1 cellular context compared by ENCODE assay signal in genomic region chr17:48101012-48101720, GRCh38.
A peak's percentile ranks its signal among the peaks of the same experiment; 100 is the strongest.
TF ChIP-seq lines count a peak whose summit lies in the region.

CBX1 (minus strand) TSS chr17:48101478; CDS start chr17:48077004, 24,474 bp downstream.

TF ChIP-seq in HepG2, 621 proteins besides CTCF, POLR2A, EP300 and RAD21 (continued from another document and continues in another):
- TF ChIP-seq IKZF5 (CRISPR knock-in tag; IDR thresholded peaks at IDR 0.05) (peak; percentile 85), PRMT3 (CRISPR knock-in tag; IDR thresholded peaks at IDR 0.05; ENCODE audit: borderline replicate concordance, low read depth) (no peak), SALL2 (CRISPR knock-in tag; IDR thresholded peaks at IDR 0.05) (peak; percentile 85), CAMTA2 (CRISPR knock-in tag; IDR thresholded peaks at IDR 0.05; ENCODE audit: borderline replicate concordance) (peak; percentile 89), TCF12 (IDR thresholded peaks at IDR 0.05) (no peak), TCF12 (CRISPR knock-in tag; IDR thresholded peaks at IDR 0.05) (no peak; the same call in 1 of the 2 replicates), CSRNP2 (CRISPR knock-in tag; conservative IDR thresholded peaks at IDR 0.05; ENCODE audit: low read depth) (no peak), GATA4 (IDR thresholded peaks at IDR 0.05; ENCODE audit: borderline replicate concordance, low read depth) (no peak; the same call in 1 of the 2 replicates), SP1 (IDR thresholded peaks at IDR 0.05) (no peak), SP1 (CRISPR knock-in tag; IDR thresholded peaks at IDR 0.05) (peak; percentile 48), ZBTB39 (CRISPR knock-in tag; IDR thresholded peaks at IDR 0.05) (0 out of 2 replicates have a peak, but pooled peaks have one; percentile 63), ZNF253 (CRISPR knock-in tag; IDR thresholded peaks at IDR 0.05; ENCODE audit: borderline replicate concordance) (peak; percentile 21; the same call in 1 of the 2 replicates), NFAT5 (CRISPR knock-in tag; IDR thresholded peaks at IDR 0.05) (no peak; the same call in none of the 2 replicates), ZNF275 (CRISPR knock-in tag; IDR thresholded peaks at IDR 0.05; ENCODE audit: borderline replicate concordance) (peak; percentile 75; the same call in 1 of the 2 replicates), ZSCAN9 (CRISPR knock-in tag; IDR thresholded peaks at IDR 0.05; ENCODE audit: borderline replicate concordance) (peak; percentile 80), TRAFD1 (CRISPR knock-in tag; IDR thresholded peaks at IDR 0.05; ENCODE audit: borderline replicate concordance) (no peak; the same call in 1 of the 2 replicates), ZNF761 (CRISPR knock-in tag; conservative IDR thresholded peaks at IDR 0.05) (peak; percentile 90), PBX3 (CRISPR knock-in tag; IDR thresholded peaks at IDR 0.05; ENCODE audit: borderline replicate concordance) (peak; percentile 17; the same call in 1 of the 2 replicates), MXD3 (CRISPR knock-in tag; IDR thresholded peaks at IDR 0.05) (peak; percentile 91), CCAR2 (optimal IDR thresholded peaks at IDR 0.05; ENCODE audit: low read depth, low read length) (no peak), NR1H2 (CRISPR knock-in tag; IDR thresholded peaks at IDR 0.05; ENCODE audit: borderline replicate concordance, low read depth) (peak; percentile 70; the same call in 1 of the 2 replicates), ZNF33A (CRISPR knock-in tag; IDR thresholded peaks at IDR 0.05; ENCODE audit: borderline replicate concordance) (0 out of 2 replicates have a peak, but pooled peaks have one; percentile 73), GLI4 (CRISPR knock-in tag; IDR thresholded peaks at IDR 0.05; ENCODE audit: borderline replicate concordance) (peak; percentile 86), ZNF780A (CRISPR knock-in tag; IDR thresholded peaks at IDR 0.05) (peak; percentile 86; the same call in 1 of the 2 replicates), CSRNP1 (CRISPR knock-in tag; IDR thresholded peaks at IDR 0.05) (peak; percentile 93), ZNF160 (CRISPR knock-in tag; IDR thresholded peaks at IDR 0.05) (peak; percentile 85), HOXD1 (CRISPR knock-in tag; IDR thresholded peaks at IDR 0.05) (peak; percentile 56; the same call in 1 of the 2 replicates), NCOA1 (CRISPR knock-in tag; IDR thresholded peaks at IDR 0.05) (no peak), CENPT (CRISPR knock-in tag; IDR thresholded peaks at IDR 0.05; ENCODE audit: low read depth) (no peak), ZNF580 (CRISPR knock-in tag; IDR thresholded peaks at IDR 0.05; ENCODE audit: borderline replicate concordance, low read depth) (peak; percentile 61; the same call in 1 of the 2 replicates), SIX4 (CRISPR knock-in tag; IDR thresholded peaks at IDR 0.05) (peak; percentile 64; the same call in 1 of the 2 replicates), E2F5 (CRISPR knock-in tag; conservative IDR thresholded peaks at IDR 0.05) (peak; percentile 79), ZNF276 (CRISPR knock-in tag; IDR thresholded peaks at IDR 0.05; ENCODE audit: low read depth) (0 out of 2 replicates have a peak, but pooled peaks have one; percentile 79), GPN1 (CRISPR knock-in tag; IDR thresholded peaks at IDR 0.05; ENCODE audit: borderline replicate concordance) (no peak; the same call in 1 of the 2 replicates), HNRNPK (IDR thresholded peaks at IDR 0.05; ENCODE audit: low read depth, low read length, poor library complexity, severe bottlenecking) (peak; percentile 86), ZNF350 (CRISPR knock-in tag; IDR thresholded peaks at IDR 0.05; ENCODE audit: borderline replicate concordance, low read depth) (peak; percentile 84; the same call in 1 of the 2 replicates)
